26 cellular contexts compared by ENCODE assay signal in genomic region chr3:54257114-54257513, GRCh38.
"Had no signal": no experiment of that assay in that cellular context is flagged by ENCODE, and none has a peak within 500 bp of the region (broad histone marks: within the 10 kb centered on the region; RNA-seq: fewer than 3 reads in every experiment).

No MANE protein-coding gene starts in this region.

- H3K9me3 ChIP-seq: adrenal gland, ascending aorta, esophagus squamous epithelium, gastrocnemius medialis, stomach, suprapubic skin, tibial nerve had no signal

- H3K9me3 Mint-ChIP-seq: activated T-cell treated with anti-CD3 and anti-CD28 coated beads, Interleukin-2, amount 50 U/mL, for 24 hours; activated T-helper 2 cell treated with anti-CD3 and anti-CD28 coated beads, Interferon-gamma antibody, Interleukin-2, Interleukin-4, amounts not matched to agents 10 μg/mL and 5 μg/mL and 100 μg/mL, durations not matched to agents 14 hours and 24 hours and 36 hours; nephron; WTC11 had no signal

- H3K36me3 Mint-ChIP-seq: activated naive CD8-positive, alpha-beta T cell; stimulated activated memory B cell treated with anti-CD40 and anti-IgM and Interleukin-4, amounts not matched to agents 10 μg/mL and 1 μg/mL and 100 μg/mL, for 72 hours; WTC11 had no signal

- H3K27ac ChIP-seq: adrenal gland, ascending aorta, dorsolateral prefrontal cortex, esophagus squamous epithelium, gastrocnemius medialis, stomach, suprapubic skin, tibial nerve had no signal

- H3K36me3 ChIP-seq: adrenal gland, ascending aorta, esophagus squamous epithelium, gastrocnemius medialis, stomach, suprapubic skin, tibial nerve had no signal

- DNase-seq: activated CD4-positive, alpha-beta T cell treated with anti-CD3 and anti-CD28 coated beads, Interleukin-2, amount 50 U/mL, for 4 hours; activated CD8-positive, alpha-beta memory T cell treated with anti-CD3 and anti-CD28 coated beads for 24 hours; activated CD8-positive, alpha-beta memory T cell treated with anti-CD3 and anti-CD28 coated beads, Interleukin-2, amount 50 U/mL, for 4 hours; activated naive CD4-positive, alpha-beta T cell; activated T-cell treated with anti-CD3 and anti-CD28 coated beads, Interleukin-2, amount 50 U/mL, for 24 hours; adrenal gland; central memory CD4-positive, alpha-beta T cell; dorsolateral prefrontal cortex; esophagus squamous epithelium; gastrocnemius medialis; hypothalamus; left ventricle myocardium superior; mammary epithelial cell; occipital lobe; posterior cingulate gyrus; small intestine; stomach; T1000 had no signal

- H3K4me3 ChIP-seq: adrenal gland, ascending aorta, dorsolateral prefrontal cortex, esophagus squamous epithelium, gastrocnemius medialis, stomach, suprapubic skin, tibial nerve had no signal

- H3K4me1 ChIP-seq: adrenal gland, ascending aorta, esophagus squamous epithelium, suprapubic skin, tibial nerve had no signal

- H3K4me1 Mint-ChIP-seq: stimulated activated memory B cell treated with anti-CD40 and anti-IgM and Interleukin-4, amounts not matched to agents 10 μg/mL and 1 μg/mL and 100 μg/mL, for 72 hours had no signal

- H3K27me3 ChIP-seq: ascending aorta, esophagus squamous epithelium, gastrocnemius medialis, stomach, tibial nerve had no signal

- H3K27ac Mint-ChIP-seq: activated naive CD8-positive, alpha-beta T cell; activated T-cell treated with anti-CD3 and anti-CD28 coated beads, Interleukin-2, amount 50 U/mL, for 24 hours; activated T-helper 2 cell treated with anti-CD3 and anti-CD28 coated beads, Interferon-gamma antibody, Interleukin-2, Interleukin-4, amounts not matched to agents 10 μg/mL and 5 μg/mL and 100 μg/mL, durations not matched to agents 14 hours and 24 hours and 36 hours; stimulated activated memory B cell treated with anti-CD40 and anti-IgM and Interleukin-4, amounts not matched to agents 10 μg/mL and 1 μg/mL and 100 μg/mL, for 72 hours; WTC11 had no signal

- H3K4me3 Mint-ChIP-seq: activated naive CD8-positive, alpha-beta T cell; activated T-cell treated with anti-CD3 and anti-CD28 coated beads, Interleukin-2, amount 50 U/mL, for 24 hours; nephron; stimulated activated memory B cell treated with anti-CD40 and anti-IgM and Interleukin-4, amounts not matched to agents 10 μg/mL and 1 μg/mL and 100 μg/mL, for 72 hours; WTC11 had no signal
